15 cellular contexts compared by ENCODE assay signal in genomic region chrX:10012776-10013175, GRCh38. TPM values are rescaled to one million over a fixed set of nuclear protein-coding genes. Genes with fewer than 3 reads are reported as not detected.
DNase-seq lines count a peak whose midpoint lies in the region; ATAC-seq, FAIRE-seq and TF ChIP-seq lines count a peak whose summit lies in the region.
"Had no signal": no experiment of that assay in that cellular context is flagged by ENCODE, and none has a peak within 500 bp of the region (broad histone marks: within the 10 kb centered on the region; RNA-seq: fewer than 3 reads in every experiment).

No MANE protein-coding gene starts in this region.

- in situ Hi-C loops in GM12878 (cut with MboI): no loop called here

- peak overlapping the region; percentile 73 for H3K4me3 Mint-ChIP-seq in activated CD4-positive, alpha-beta T cell treated with anti-CD3 and anti-CD28 coated beads, Interleukin-2, amount 10 ng/mL, durations not matched to agents 24 days and 14 days
- peak overlapping the region; percentile 15; the same call in 1 of the 2 replicates for H3K4me3 Mint-ChIP-seq in HFFc6
- peak overlapping the region; percentile 4 for H3K4me3 Mint-ChIP-seq in neural progenitor cell

- BruUV-seq in GM12878 (replicated peaks; lab: Mats Ljungman, UMichigan): no TSS peak

- H3K4me2 ChIP-seq in GM12878 (ENCODE audit: control insufficient read depth, insufficient read depth): no peak overlapping the region
- H3K4me2 ChIP-seq in neural progenitor cell: no peak overlapping the region

- H3K9ac ChIP-seq in GM12878 (ENCODE audit: control insufficient read depth, insufficient read depth, low read length) (no peak overlapping the region), neural progenitor cell (no peak overlapping the region)

- H3K27ac ChIP-seq in GM12878 (ENCODE audit: control insufficient read depth, insufficient read depth) (no peak overlapping the region), neural progenitor cell (no peak overlapping the region)
- H3K27ac ChIP-seq: SJCRH30 had no signal

- H3K79me2 ChIP-seq in GM12878 (ENCODE audit: control insufficient read depth, insufficient read depth, low read length): no peaks in the 10 kb centered on the region; the same call in 1 of the 2 replicates
- H3K79me2 ChIP-seq in neural progenitor cell (ENCODE audit: low read depth): peaks cover 20% of the 10 kb centered on the region

- ATAC-seq in GM12878 (no peak), GM18520 (IDR thresholded peaks at IDR 0.05; ENCODE audit: unreplicated experiment) (no peak)

- RAD21 ChIA-PET in GM12878 (lab: Charles Lee; ENCODE audit: unreplicated experiment): interaction anchor here (1.6 to 3.0 kb wide), 9 partner anchors 10 to 106 kb away, joined by 4 to 53 read pairs (median 15); no protein-coding TSS in a partner anchor

- H3K27me3 Mint-ChIP-seq in activated CD4-positive, alpha-beta T cell treated with anti-CD3 and anti-CD28 coated beads, Interleukin-2, amount 10 ng/mL, durations not matched to agents 24 days and 14 days: peaks cover 6% of the 10 kb centered on the region
- H3K27me3 Mint-ChIP-seq in HFFc6 (ENCODE audit: insufficient read depth) (peaks cover 4% of the 10 kb centered on the region), neural progenitor cell (ENCODE audit: insufficient read depth, low read depth) (peaks cover 5% of the 10 kb centered on the region)

- FAIRE-seq in GM12878 (lab: Jason Lieb, UNC): no peak
- FAIRE-seq: TTC549 had no signal

- peak; percentile 56 for DNase-seq in activated CD4-positive, alpha-beta T cell treated with anti-CD3 and anti-CD28 coated beads, Interleukin-2, amount 10 ng/mL, durations not matched to agents 24 days and 14 days
- DNase-seq in activated CD4-positive, alpha-beta T cell treated with anti-CD3 and anti-CD28 coated beads, Interleukin-2, amount 50 U/mL, for 4 hours: no peak
- DNase-seq in HFFc6 (no peak), GM12878 (ENCODE audit: low read depth, low spot score) (no peak), neural progenitor cell (ENCODE audit: low spot score) (no peak), NCI-H748 (lab: John Stamatoyannopoulos, UW; ENCODE audit: unreplicated experiment) (no peak), hepatic stellate cell (ENCODE audit: low spot score) (no peak)
- DNase-seq: NCI-H1694; SJCRH30; stimulated activated CD4-positive, alpha-beta T cell treated with anti-CD3 and anti-CD28 coated beads, Interleukin-15, amount 100 ng/mL, for 24 hours had no signal

- POLR2A ChIA-PET in GM12878 (lab: Charles Lee): interaction anchor here (0.5 to 2.7 kb wide), 7 partner anchors 10 to 106 kb away, joined by 3 to 26 read pairs (median 6); no protein-coding TSS in a partner anchor

- H3K4me1 Mint-ChIP-seq in activated CD4-positive, alpha-beta T cell treated with anti-CD3 and anti-CD28 coated beads, Interleukin-2, amount 10 ng/mL, durations not matched to agents 24 days and 14 days: peaks cover 37% of the 10 kb centered on the region
- H3K4me1 Mint-ChIP-seq in HFFc6 (ENCODE audit: low read depth): peaks cover 66% of the 10 kb centered on the region
- H3K4me1 Mint-ChIP-seq in neural progenitor cell: peaks cover 30% of the 10 kb centered on the region

- H3K9me3 ChIP-seq in GM12878 (replicated peaks; ENCODE audit: control insufficient read depth, insufficient read depth, low read length): no peaks in the 10 kb centered on the region; the same call in 2 of the 3 replicates
- H3K9me3 ChIP-seq in neural progenitor cell (ENCODE audit: low read depth): no peaks in the 10 kb centered on the region
- H3K9me3 ChIP-seq: SJCRH30 had no signal

- H3K27me3 ChIP-seq in GM12878 (replicated peaks in 1 of 2; ENCODE audit: control insufficient read depth in 2 of 2, insufficient read depth in 2 of 2, low read length in 1 of 2): no peaks in the 10 kb centered on the region
- H3K27me3 ChIP-seq in neural progenitor cell: no peaks in the 10 kb centered on the region
- H3K27me3 ChIP-seq: SJCRH30 had no signal

- no peak overlapping the region for H2AFZ ChIP-seq in GM12878 (ENCODE audit: control insufficient read depth, low read depth, low read length)
- H2AFZ ChIP-seq in neural progenitor cell (replicated peaks): no peak overlapping the region

- SMC1A ChIA-PET in GM12878 (lab: Charles Lee; ENCODE audit: uncharacterized antibody, unreplicated experiment): interaction anchor here (1.0 to 4.4 kb wide), 10 partner anchors 9 to 106 kb away, joined by 3 to 54 read pairs (median 18); no protein-coding TSS in a partner anchor

- TF ChIP-seq RAD21 in GM12878 (IDR thresholded peaks at IDR 0.05; ENCODE audit: insufficient read depth, low read depth, low read length): no peak

- CTCF ChIA-PET in GM12878 (lab: Yijun Ruan, JAX): interaction anchor here (1.3 to 4.5 kb wide), 7 partner anchors 10 to 106 kb away, joined by 4 to 57 read pairs (median 17); no protein-coding TSS in a partner anchor

- H3F3A ChIP-seq in neural progenitor cell (ENCODE audit: low read depth): peaks cover 38% of the 10 kb centered on the region

- H3K27ac Mint-ChIP-seq in activated CD4-positive, alpha-beta T cell treated with anti-CD3 and anti-CD28 coated beads, Interleukin-2, amount 10 ng/mL, durations not matched to agents 24 days and 14 days: peak overlapping the region; percentile 79
- H3K27ac Mint-ChIP-seq in HFFc6 (no peak overlapping the region; the same call in 1 of the 2 replicates), neural progenitor cell (no peak overlapping the region)

- H3K4me1 ChIP-seq in GM12878 (ENCODE audit: control insufficient read depth, insufficient read depth, low read length) (peaks cover 9% of the 10 kb centered on the region), neural progenitor cell (peaks cover 25% of the 10 kb centered on the region)

- H3K36me3 ChIP-seq in GM12878 (ENCODE audit: control insufficient read depth in 2 of 2, insufficient read depth in 2 of 2, low read length in 1 of 2): no peaks in the 10 kb centered on the region
- no peaks in the 10 kb centered on the region for H3K36me3 ChIP-seq in neural progenitor cell
- H3K36me3 ChIP-seq: SJCRH30 had no signal

- H3K36me3 Mint-ChIP-seq in activated CD4-positive, alpha-beta T cell treated with anti-CD3 and anti-CD28 coated beads, Interleukin-2, amount 10 ng/mL, durations not matched to agents 24 days and 14 days (ENCODE audit: low read depth): peaks cover 7% of the 10 kb centered on the region
- 0 out of 2 replicates have a peak, but pooled peaks cover 8% of the 10 kb centered on the region for H3K36me3 Mint-ChIP-seq in HFFc6 (ENCODE audit: low read depth)
- peaks cover 9% of the 10 kb centered on the region for H3K36me3 Mint-ChIP-seq in neural progenitor cell

- no peaks in the 10 kb centered on the region for H3K9me3 Mint-ChIP-seq in activated CD4-positive, alpha-beta T cell treated with anti-CD3 and anti-CD28 coated beads, Interleukin-2, amount 10 ng/mL, durations not matched to agents 24 days and 14 days
- H3K9me3 Mint-ChIP-seq in HFFc6 (no peaks in the 10 kb centered on the region), neural progenitor cell (peaks cover 26% of the 10 kb centered on the region)

- no peak for TF ChIP-seq CTCF in HFFc6 (IDR thresholded peaks at IDR 0.05)
- no peak for TF ChIP-seq CTCF in GM12878 (IDR thresholded peaks at IDR 0.05 in 2 of 3, conservative IDR thresholded peaks at IDR 0.05 in 1 of 3; ENCODE audit: control insufficient read depth in 2 of 3, extremely low read depth in 1 of 3, insufficient read depth in 1 of 3, low read depth in 3 of 3, low read length in 3 of 3)
- no peak for TF ChIP-seq CTCF in neural progenitor cell (IDR thresholded peaks at IDR 0.05)

- 60% methylated on average over 10 of the region's 10 CpGs for WGBS in GM12878 (ENCODE audit: insufficient coverage, insufficient replicate concordance, low lambda C conversion rate, missing lambda C conversion rate)

- H4K20me1 ChIP-seq in GM12878 (ENCODE audit: control insufficient read depth, insufficient read depth): no peaks in the 10 kb centered on the region
- peaks cover 18% of the 10 kb centered on the region for H4K20me1 ChIP-seq in neural progenitor cell (ENCODE audit: low read depth)

- no peak for TF ChIP-seq EP300 in GM12878 (IDR thresholded peaks at IDR 0.05; ENCODE audit: borderline replicate concordance in 1 of 2, control insufficient read depth in 1 of 2, low read depth in 2 of 2, low read length in 2 of 2)

- TF ChIP-seq POLR2A in GM12878 (IDR thresholded peaks at IDR 0.05; ENCODE audit: low read depth, low read length): no peak

- intact Hi-C loops in activated CD4-positive, alpha-beta T cell treated with anti-CD3 and anti-CD28 coated beads, Interleukin-2, amount 10 ng/mL, durations not matched to agents 24 days and 14 days (cut with micrococcal nuclease): loop anchor here (5.0 kb wide), 1 partner anchor 1100 kb away; the partner anchor contains the start of gene HCCS
- intact Hi-C loops in GM12878 (cut with micrococcal nuclease; ENCODE audit: unreplicated experiment): loop anchor here (2.0 kb wide), 1 partner anchor 16 kb away; no protein-coding TSS in a partner anchor

- H3K4me3 ChIP-seq in GM12878 (no peak overlapping the region), neural progenitor cell (no peak overlapping the region)
- H3K4me3 ChIP-seq: SJCRH30 had no signal

TF ChIP-seq in GM12878, 131 proteins besides CTCF, POLR2A, EP300 and RAD21 (continues in another document):
- no peak for TF ChIP-seq ASH2L (IDR thresholded peaks at IDR 0.05; ENCODE audit: borderline replicate concordance, low read depth)

RNA-seq across cellular contexts. Expression of gene CLDN34, which starts 45.6 kb away (rescaled TPM):
- total RNA-seq in activated CD4-positive, alpha-beta T cell treated with anti-CD3 and anti-CD28 coated beads, Interleukin-2, amount 10 ng/mL, durations not matched to agents 24 days and 14 days: not detected in 2 replicates
- not detected for total RNA-seq in HFFc6 (2021; fragmentation: NEBNext Ultra II Directional; extraction: Animal tissue kit (Norgen Biotek cat#: 25700))
- not detected in 2 replicates for total RNA-seq in GM12878 (2013; cell fraction: nucleolus; rRNA removed)
- not detected in 2 replicates for total RNA-seq in GM12878 (2014; rRNA removed)
- not detected in 2 replicates for total RNA-seq in GM12878 (2014; rRNA removed; fragmentation: Illumina TruSeq; extraction: Trizol)
- not detected in 2 replicates for total RNA-seq in GM12878 (2021)
- polyA plus RNA-seq in GM12878 (2011; ENCODE audit: low read depth): not detected
- not detected in 2 replicates for polyA plus RNA-seq in GM12878 (2011; rRNA removed)
- not detected in 2 replicates for polyA plus RNA-seq in GM12878 (2011; cell fraction: cytosol; rRNA removed)
- not detected in 2 replicates for polyA plus RNA-seq in GM12878 (2011; cell fraction: nucleus; rRNA removed)
- polyA plus RNA-seq in GM12878 (2012): not detected in 2 replicates
- polyA plus RNA-seq in GM12878 (2014; fragmentation: Illumina TruSeq; extraction: Trizol): not detected in 2 replicates
- not detected for polyA plus RNA-seq in GM12878 (2014; fragmentation: Nextera tagmentation; extraction: Ambion mirVana)
- polyA plus RNA-seq in GM12878 (2014; rRNA removed): not detected in 2 replicates
- not detected for polyA plus RNA-seq in GM12878 (2016; fragmentation: Nextera tagmentation; extraction: Ambion mirVana)
- polyA minus RNA-seq in GM12878 (2011; rRNA and poly(A)+ RNA removed): not detected in 2 replicates
- polyA minus RNA-seq in GM12878 (2011; cell fraction: cytosol; rRNA and poly(A)+ RNA removed): not detected in 2 replicates
- polyA minus RNA-seq in GM12878 (2011; cell fraction: nucleus; rRNA and poly(A)+ RNA removed): not detected in 2 replicates
- total RNA-seq in neural progenitor cell (ENCODE audit: low replicate concordance): 0.37 TPM in 1 of 2 replicates, not detected in the other
- total RNA-seq: epithelial cell of proximal tubule, LHCN-M2, NCI-H460, SJCRH30 had no signal

Comparison
In these comparisons a context has a peak if more than half of its experiments do, and no peak if none do; other contexts are left out.
1. H3K4me3 Mint-ChIP-seq: peak in every context shown above with its lines; median percentile 73 in activated CD4-positive, alpha-beta T cell treated with anti-CD3 and anti-CD28 coated beads, Interleukin-2, amount 10 ng/mL, durations not matched to agents 24 days and 14 days; 15 in HFFc6; 4 in neural progenitor cell.